In the genomic region with DNA sequence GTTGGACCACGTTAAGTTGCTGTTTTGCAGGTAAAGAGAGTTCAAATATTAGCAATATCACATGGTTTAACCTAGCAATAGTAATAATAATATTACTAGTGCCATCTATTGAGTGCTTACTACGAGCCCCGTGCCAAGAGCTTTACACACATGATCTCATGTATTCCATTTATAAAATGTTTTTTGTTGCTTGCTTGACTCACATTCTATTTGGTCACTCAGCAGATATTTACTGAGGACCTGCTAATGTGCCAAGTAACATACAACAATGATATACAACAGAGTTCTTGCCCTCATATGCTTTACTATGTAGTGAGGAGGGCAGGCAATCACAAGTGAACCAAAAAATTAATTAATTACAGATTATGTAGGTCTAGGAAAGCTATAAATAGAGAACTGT, we compare ENCODE assay signal across 16 cellular contexts. TPM values are rescaled to one million over a fixed set of nuclear protein-coding genes. Genes with fewer than 3 reads are reported as not detected.
DNase-seq lines count a peak whose midpoint lies in the region; ATAC-seq and TF ChIP-seq lines count a peak whose summit lies in the region.
"Had no signal": no experiment of that assay in that cellular context is flagged by ENCODE, and none has a peak within 500 bp of the region (broad histone marks: within the 10 kb centered on the region; RNA-seq: fewer than 3 reads in every experiment).

No MANE protein-coding gene starts in this region.

- H3K27ac Mint-ChIP-seq in GM23338 (peak overlapping the region; percentile 77; the same call in 1 of the 2 replicates), WTC11 (peak overlapping the region; percentile 74; the same call in 1 of the 2 replicates), endothelial cell (ENCODE audit: unreplicated experiment) (peak overlapping the region; percentile 33), mesothelial cell of epicardium (no peak overlapping the region)
- H3K27ac Mint-ChIP-seq: CD4-positive, alpha-beta memory T cell had no signal

- no peak overlapping the region for H2AFZ ChIP-seq in GM23338

- TF ChIP-seq EP300 in sigmoid colon (IDR thresholded peaks at IDR 0.05), result no peak

- CTCF ChIA-PET in WTC11 (lab: Charles Lee), result interaction anchor here (1.2 kb wide), 2 partner anchors 13 to 76 kb away, joined by 3 to 5 read pairs; no protein-coding TSS in a partner anchor

- H3K4me1 Mint-ChIP-seq in GM23338 (peaks cover 18% of the 10 kb centered on the region), WTC11 (peaks cover 20% of the 10 kb centered on the region), endothelial cell (ENCODE audit: unreplicated experiment) (peaks cover 65% of the 10 kb centered on the region), mesothelial cell of epicardium (no peaks in the 10 kb centered on the region)

- no peak for TF ChIP-seq CTCF in GM23338 (conservative IDR thresholded peaks at IDR 0.05; ENCODE audit: low read depth in 2 of 2)
- no peak for TF ChIP-seq CTCF in WTC11 (IDR thresholded peaks at IDR 0.05)
- TF ChIP-seq CTCF in endothelial cell (IDR thresholded peaks at IDR 0.05; ENCODE audit: unreplicated experiment), result no peak
- no peak for TF ChIP-seq CTCF in sigmoid colon (IDR thresholded peaks at IDR 0.05)
- no peak for TF ChIP-seq CTCF in right lobe of liver (IDR thresholded peaks at IDR 0.05)
- TF ChIP-seq CTCF in mesothelial cell of epicardium (IDR thresholded peaks at IDR 0.05; ENCODE audit: unreplicated experiment), result no peak

- DNase-seq in GM23338 (ENCODE audit: low spot score) (no peak), WTC11 (ENCODE audit: low spot score) (no peak), endothelial cell (ENCODE audit: low spot score) (no peak), sigmoid colon (no peak), right lobe of liver (no peak), mesothelial cell of epicardium (ENCODE audit: low spot score in 2 of 2, unreplicated experiment in 2 of 2) (no peak)
- no peak for DNase-seq in stimulated activated naive CD4-positive, alpha-beta T cell treated with Interleukin-2 at 50 U/mL for 16 hours (lab: John Stamatoyannopoulos, UW)
- DNase-seq: 8988T; CD4-positive, alpha-beta memory T cell; DMS153; DMS79; GDM1 had no signal

- peaks cover 4% of the 10 kb centered on the region; the same call in 1 of the 2 replicates for H3K9me2 ChIP-seq in GM23338 (ENCODE audit: insufficient read depth)

- WGBS in sigmoid colon, 2 donors, result 79 to 86% methylated on average over 3 of the region's 3 CpGs
- 90% methylated on average over 3 of the region's 3 CpGs for WGBS in right lobe of liver (ENCODE audit: insufficient coverage, low coverage, low lambda C conversion rate, missing lambda C conversion rate)

- POLR2A ChIA-PET in WTC11 (lab: Charles Lee), result no interaction called here

- no peaks in the 10 kb centered on the region for H3K9me3 Mint-ChIP-seq in GM23338
- H3K9me3 Mint-ChIP-seq in WTC11, result no peaks in the 10 kb centered on the region
- no peaks in the 10 kb centered on the region for H3K9me3 Mint-ChIP-seq in endothelial cell (ENCODE audit: unreplicated experiment)
- peaks cover 13% of the 10 kb centered on the region for H3K9me3 Mint-ChIP-seq in mesothelial cell of epicardium
- H3K9me3 Mint-ChIP-seq: CD14-positive monocyte; CD4-positive, alpha-beta memory T cell had no signal

- TF ChIP-seq POLR2A in sigmoid colon (IDR thresholded peaks at IDR 0.05) (no peak), right lobe of liver (IDR thresholded peaks at IDR 0.05) (no peak)

- peak overlapping the region; percentile 58; the same call in 1 of the 2 replicates for H3K27ac ChIP-seq in GM23338 (ENCODE audit: low read depth)
- peak overlapping the region in 3 of 4 donors; percentile 39 to 58 (median 50) for H3K27ac ChIP-seq in sigmoid colon
- H3K27ac ChIP-seq in right lobe of liver, result no peak overlapping the region
- H3K27ac ChIP-seq: BLaER1 had no signal

- H3K9me3 ChIP-seq in sigmoid colon, result no peaks in the 10 kb centered on the region
- H3K9me3 ChIP-seq in right lobe of liver, result no peaks in the 10 kb centered on the region
- H3K9me3 ChIP-seq: BLaER1, HAP-1 had no signal

- H3K27me3 ChIP-seq in GM23338 (ENCODE audit: insufficient read depth) (no peaks in the 10 kb centered on the region), sigmoid colon (no peaks in the 10 kb centered on the region), right lobe of liver (no peaks in the 10 kb centered on the region)
- H3K27me3 ChIP-seq: BLaER1 had no signal

- ATAC-seq in GM23338, result no peak
- ATAC-seq in WTC11, result no peak
- no peak for ATAC-seq in right lobe of liver
- ATAC-seq in HG02973 (IDR thresholded peaks at IDR 0.05; ENCODE audit: unreplicated experiment), result no peak

- peak overlapping the region; percentile 46; the same call in 1 of the 2 replicates for H3K4me2 ChIP-seq in GM23338
- H3K4me2 ChIP-seq: BLaER1 had no signal

- H3K4me1 ChIP-seq in GM23338 (ENCODE audit: insufficient read depth) (peaks cover 16% of the 10 kb centered on the region), sigmoid colon (peaks cover 0 to 71% (median 36%) of the 10 kb centered on the region in 4 donors), right lobe of liver (peaks cover 0 to 12% (median 5%) of the 10 kb centered on the region in 4 donors)
- H3K4me1 ChIP-seq: BLaER1, HAP-1 had no signal

- H3K27me3 Mint-ChIP-seq in GM23338 (ENCODE audit: insufficient read depth, low read depth, poor library complexity) (no peaks in the 10 kb centered on the region), WTC11 (ENCODE audit: low read depth) (no peaks in the 10 kb centered on the region), endothelial cell (ENCODE audit: unreplicated experiment) (peaks cover 4% of the 10 kb centered on the region), mesothelial cell of epicardium (ENCODE audit: low read depth) (no peaks in the 10 kb centered on the region)

- H3K4me3 Mint-ChIP-seq in GM23338, result no peak overlapping the region
- no peak overlapping the region for H3K4me3 Mint-ChIP-seq in WTC11
- H3K4me3 Mint-ChIP-seq in endothelial cell (ENCODE audit: unreplicated experiment), result no peak overlapping the region
- H3K4me3 Mint-ChIP-seq in mesothelial cell of epicardium, result no peak overlapping the region
- H3K4me3 Mint-ChIP-seq: CD14-positive monocyte; CD4-positive, alpha-beta memory T cell had no signal

- no peaks in the 10 kb centered on the region for H4K20me1 ChIP-seq in GM23338 (replicated peaks; ENCODE audit: insufficient read depth)
- H4K20me1 ChIP-seq: BLaER1 had no signal

- no peaks in the 10 kb centered on the region for H3F3A ChIP-seq in GM23338 (replicated peaks; ENCODE audit: low read depth)

- H3K36me3 ChIP-seq in GM23338 (ENCODE audit: insufficient read depth) (no peaks in the 10 kb centered on the region; the same call in 1 of the 2 replicates), sigmoid colon (no peaks in the 10 kb centered on the region), right lobe of liver (no peaks in the 10 kb centered on the region)
- H3K36me3 ChIP-seq: BLaER1 had no signal

- intact Hi-C loops in sigmoid colon (cut with DNase I), result loop anchor here (5.0 kb wide), 1 partner anchor 44 kb away; no protein-coding TSS in a partner anchor
- intact Hi-C loops in right lobe of liver (cut with DNase I), result no loop called here

- H3K4me3 ChIP-seq in GM23338 (no peak overlapping the region), sigmoid colon (no peak overlapping the region), right lobe of liver (no peak overlapping the region)
- H3K4me3 ChIP-seq: BLaER1, HAP-1 had no signal

- H3K36me3 Mint-ChIP-seq in GM23338 (ENCODE audit: low read depth) (no peaks in the 10 kb centered on the region; the same call in 2 of the 3 replicates), WTC11 (no peaks in the 10 kb centered on the region), endothelial cell (ENCODE audit: low read depth, unreplicated experiment) (peaks cover 11% of the 10 kb centered on the region), mesothelial cell of epicardium (peaks cover 5% of the 10 kb centered on the region)
- H3K36me3 Mint-ChIP-seq: CD14-positive monocyte had no signal

- H3K79me2 ChIP-seq in GM23338 (replicated peaks; ENCODE audit: insufficient read depth), result peaks cover 36% of the 10 kb centered on the region

TF ChIP-seq in GM23338, 12 proteins besides CTCF, POLR2A, EP300 and RAD21 (continues in another document):
- TF ChIP-seq NANOG (IDR thresholded peaks at IDR 0.05; ENCODE audit: borderline replicate concordance), result no peak

TF ChIP-seq in WTC11, 78 proteins besides CTCF, POLR2A, EP300 and RAD21 (continues in another document):
- TF ChIP-seq TEAD1 (CRISPR knock-in tag; IDR thresholded peaks at IDR 0.05) (no peak), E2F4 (CRISPR knock-in tag; IDR thresholded peaks at IDR 0.05; ENCODE audit: borderline replicate concordance, low read depth) (no peak), TP53 (CRISPR knock-in tag; IDR thresholded peaks at IDR 0.05) (no peak), SP1 (CRISPR knock-in tag; conservative IDR thresholded peaks at IDR 0.05) (no peak), GRHL2 (CRISPR knock-in tag; IDR thresholded peaks at IDR 0.05; ENCODE audit: insufficient replicate concordance, severe bottlenecking) (no peak)

RNA-seq across cellular contexts. Expression of gene CTDSPL, which starts 36.7 kb away (rescaled TPM):
- 41.2 and 42.0 TPM in 2 replicates for total RNA-seq in GM23338 (2014; rRNA removed; shearing (Covaris generic))
- polyA plus RNA-seq in GM23338 (2016; fragmentation: Nextera tagmentation; extraction: Ambion mirVana) (23.2 and 23.8 TPM in 2 replicates), sigmoid colon (10 to 100 TPM; 19.1 to 22.8 (median 22.7) TPM)
- total RNA-seq in WTC11 (2021) (28.0 to 41.2 TPM (median 28.6 TPM) in 3 replicates), endothelial cell (ENCODE audit: unreplicated experiment) (71.4 TPM), sigmoid colon (10 to 100 TPM; 46.3 to 69.1 (median 60.5) TPM), right lobe of liver (10 to 100 TPM; 14.9 to 22.8 (median 18.0) TPM), mesothelial cell of epicardium (29.1 to 33.9 TPM (median 29.9 TPM) in 3 replicates)

Comparison
In these comparisons a context has a peak if more than half of its experiments do, and no peak if none do; other contexts are left out.
1. H3K27ac ChIP-seq: peak in GM23338 (single experiment) and sigmoid colon (3 of 4); none in right lobe of liver (0 of 3).